Comparison of ENCODE assay signal across 25 cellular contexts in genomic region chr2:5818947-5819346, GRCh38.
"Had no signal": no experiment of that assay in that cellular context is flagged by ENCODE, and none has a peak within 500 bp of the region (broad histone marks: within the 10 kb centered on the region; RNA-seq: fewer than 3 reads in every experiment).

No MANE protein-coding gene starts in this region.

- H2AFZ ChIP-seq: PC-9 had no signal

- H3K4me2 ChIP-seq: PC-9 had no signal

- H3K27ac ChIP-seq: breast epithelium, PC-9 had no signal

- DNase-seq: activated B cell treated with CpG ODN at 0.5 μM for 24 hours; activated CD4-positive, alpha-beta memory T cell treated with anti-CD3 and anti-CD28 coated beads for 36 hours; activated CD4-positive, alpha-beta T cell treated with anti-CD3 and anti-CD28 coated beads for 1 hour; activated CD4-positive, alpha-beta T cell treated with anti-CD3 and anti-CD28 coated beads, Interleukin-2, amount 10 ng/mL, durations not matched to agents 24 days and 14 days; activated CD8-positive, alpha-beta memory T cell treated with anti-CD3 and anti-CD28 coated beads for 24 hours; activated gamma-delta T cell; activated naive CD4-positive, alpha-beta T cell treated with anti-CD3 and anti-CD28 coated beads for 36 hours; activated T-cell treated with anti-CD3 and anti-CD28 coated beads, Interleukin-2, amount 50 U/mL, for 4 hours; central memory CD4-positive, alpha-beta T cell; KG1; MV-4-11; NCI-H1105; NCI-H1436; NCI-H1694 treated with DMSO at 0.1 percent for 48 hours; NCI-H2029 treated with DMSO at 0.1 percent for 48 hours; NCI-H345; NCI-H510A; NCI-H526 treated with DMSO at 0.1 percent for 48 hours; PC-9; SIG-M5; T-helper 17 cell; T-helper 9 cell had no signal

- H3K4me3 ChIP-seq: breast epithelium, PC-9 had no signal

- H3K4me3 Mint-ChIP-seq: activated B cell treated with CpG ODN at 0.5 μM for 24 hours; activated CD4-positive, alpha-beta memory T cell treated with anti-CD3 and anti-CD28 coated beads for 36 hours; activated CD4-positive, alpha-beta T cell treated with anti-CD3 and anti-CD28 coated beads, Interleukin-2, amount 10 ng/mL, durations not matched to agents 24 days and 14 days; activated naive CD4-positive, alpha-beta T cell treated with anti-CD3 and anti-CD28 coated beads for 36 hours; activated naive CD8-positive, alpha-beta T cell; activated T-cell treated with anti-CD3 and anti-CD28 coated beads, Interleukin-2, amount 50 U/mL, for 4 hours; IgD-negative memory B cell; T-helper 17 cell had no signal

- H3K27me3 ChIP-seq: breast epithelium had no signal

- H3K27me3 Mint-ChIP-seq: activated B cell treated with CpG ODN at 0.5 μM for 24 hours; activated CD4-positive, alpha-beta memory T cell treated with anti-CD3 and anti-CD28 coated beads for 36 hours; activated CD4-positive, alpha-beta T cell treated with anti-CD3 and anti-CD28 coated beads, Interleukin-2, amount 10 ng/mL, durations not matched to agents 24 days and 14 days; activated naive CD8-positive, alpha-beta T cell; IgD-negative memory B cell; T-helper 17 cell had no signal

- H3K36me3 Mint-ChIP-seq: activated CD4-positive, alpha-beta memory T cell treated with anti-CD3 and anti-CD28 coated beads for 36 hours; activated naive CD8-positive, alpha-beta T cell had no signal

- H3K9me3 Mint-ChIP-seq: activated CD4-positive, alpha-beta T cell treated with anti-CD3 and anti-CD28 coated beads, Interleukin-2, amount 10 ng/mL, durations not matched to agents 24 days and 14 days had no signal

- H3K4me1 ChIP-seq: breast epithelium had no signal

- H3K27ac Mint-ChIP-seq: activated B cell treated with CpG ODN at 0.5 μM for 24 hours; activated CD4-positive, alpha-beta memory T cell treated with anti-CD3 and anti-CD28 coated beads for 36 hours; activated CD4-positive, alpha-beta T cell treated with anti-CD3 and anti-CD28 coated beads, Interleukin-2, amount 10 ng/mL, durations not matched to agents 24 days and 14 days; activated naive CD4-positive, alpha-beta T cell treated with anti-CD3 and anti-CD28 coated beads for 36 hours; activated naive CD8-positive, alpha-beta T cell; IgD-negative memory B cell; T-helper 17 cell had no signal

- H3K4me1 Mint-ChIP-seq: activated B cell treated with CpG ODN at 0.5 μM for 24 hours; activated CD4-positive, alpha-beta T cell treated with anti-CD3 and anti-CD28 coated beads, Interleukin-2, amount 10 ng/mL, durations not matched to agents 24 days and 14 days; T-helper 17 cell had no signal
